In the genomic region with DNA sequence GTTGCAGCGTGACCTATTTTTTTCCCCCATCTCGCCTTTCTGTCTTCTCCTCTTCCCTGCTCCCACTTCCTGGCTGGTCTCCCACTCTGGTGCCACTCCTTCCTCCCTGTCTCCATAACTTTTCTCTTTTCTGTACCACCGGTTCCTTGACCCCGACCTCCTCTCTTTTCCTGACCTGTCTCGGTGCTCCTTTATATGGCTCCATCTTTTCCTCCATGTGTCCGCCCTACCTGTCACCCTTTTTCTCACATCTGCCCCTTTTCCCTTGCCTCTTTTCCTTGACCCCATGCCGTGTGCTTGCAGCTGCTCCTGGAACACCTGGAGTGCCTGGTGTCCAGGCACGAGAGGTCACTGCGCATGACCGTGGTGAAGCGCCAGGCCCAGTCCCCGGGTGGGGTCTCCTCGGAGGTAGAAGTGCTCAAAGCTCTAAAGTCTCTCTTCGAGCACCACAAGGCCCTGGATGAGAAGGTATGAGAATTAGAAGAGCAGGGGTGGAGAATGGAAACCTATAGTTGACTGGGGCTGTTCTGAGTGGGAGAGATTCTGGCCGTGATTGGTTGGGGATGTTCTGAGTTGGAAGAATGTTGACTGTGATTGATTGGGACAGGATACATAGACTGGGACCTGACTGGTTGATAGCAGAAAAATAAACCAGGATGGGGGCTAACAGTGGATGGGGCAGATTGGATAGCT, we compare ENCODE assay signal across 8 cellular contexts. TPM values are rescaled to one million over a fixed set of nuclear protein-coding genes. Genes with fewer than 3 reads are reported as not detected.
DNase-seq lines count a peak whose midpoint lies in the region; ATAC-seq lines count a peak whose summit lies in the region.

No MANE protein-coding gene starts in this region.

- peaks cover 14 to 19% of the 10 kb centered on the region in 2 donors for H3K4me1 Mint-ChIP-seq in effector memory CD8-positive, alpha-beta T cell (ENCODE audit: low read depth in 2 of 2)

- H3K27me3 ChIP-seq in GM23248 (replicated peaks; ENCODE audit: insufficient read depth) (no peaks in the 10 kb centered on the region; the same call in 1 of the 2 replicates), NT2/D1 (ENCODE audit: insufficient read depth, insufficient read length) (no peaks in the 10 kb centered on the region), rectal smooth muscle tissue (ENCODE audit: control insufficient read depth, insufficient read depth, low read length) (no peaks in the 10 kb centered on the region)

- no peak overlapping the region for H3K9ac ChIP-seq in GM23248
- peak overlapping the region; percentile 42 for H3K9ac ChIP-seq in NT2/D1 (ENCODE audit: insufficient read length, low read depth)
- H3K9ac ChIP-seq in rectal smooth muscle tissue (ENCODE audit: low read length) = no peak overlapping the region

- H3K9me3 ChIP-seq in GM23248 (ENCODE audit: low read depth) (no peaks in the 10 kb centered on the region), NT2/D1 (ENCODE audit: insufficient read depth, low read length) (no peaks in the 10 kb centered on the region)

- H2AFZ ChIP-seq in GM23248 = peak overlapping the region; percentile 69

- H3K4me3 Mint-ChIP-seq in effector memory CD8-positive, alpha-beta T cell = peak overlapping the region; percentile 77 to 82

- H3K4me2 ChIP-seq in GM23248 (ENCODE audit: unreplicated experiment) = peak overlapping the region; percentile 48

- ATAC-seq in effector memory CD8-positive, alpha-beta T cell (replicated peaks) = no peak
- no peak for ATAC-seq in HG03520 (IDR thresholded peaks at IDR 0.05; ENCODE audit: unreplicated experiment)
- no peak for ATAC-seq in GM18517 (IDR thresholded peaks at IDR 0.05; ENCODE audit: unreplicated experiment)

- H3K4me3 ChIP-seq in GM23248 = peak overlapping the region; percentile 64
- peak overlapping the region; percentile 49 for H3K4me3 ChIP-seq in NT2/D1 (ENCODE audit: insufficient read length, low read depth)
- peak overlapping the region; percentile 68 for H3K4me3 ChIP-seq in rectal smooth muscle tissue (ENCODE audit: low read length)

- peaks cover 9% of the 10 kb centered on the region for H3K36me3 Mint-ChIP-seq in effector memory CD8-positive, alpha-beta T cell (ENCODE audit: insufficient read depth)

- WGBS in GM23248 (ENCODE audit: low coverage in 1 of 2, low lambda C conversion rate in 2 of 2, missing lambda C conversion rate in 2 of 2), 2 experiments = 62 to 77% methylated on average over 14 to 15 of the region's 15 CpGs

- no peaks in the 10 kb centered on the region for H3K9me2 ChIP-seq in GM23248 (ENCODE audit: insufficient read depth)

- H3K79me2 ChIP-seq in GM23248 (ENCODE audit: insufficient read depth) = no peaks in the 10 kb centered on the region

- H3K9me3 Mint-ChIP-seq in effector memory CD8-positive, alpha-beta T cell = no peaks in the 10 kb centered on the region

- in situ Hi-C loops in GM23248 (cut with MboI) = no loop called here

- peak overlapping the region; percentile 78 to 80 for H3K27ac Mint-ChIP-seq in effector memory CD8-positive, alpha-beta T cell

- H3K27ac ChIP-seq in GM23248 (no peak overlapping the region), rectal smooth muscle tissue (ENCODE audit: low read depth, low read length) (no peak overlapping the region)

- DNase-seq in GM23248 (no peak), NT2/D1 (ENCODE audit: low read depth, low spot score) (no peak), cortex of kidney (lab: John Stamatoyannopoulos, UW) (no peak), NCI-H187 (lab: John Stamatoyannopoulos, UW) (no peak)
- DNase-seq in effector memory CD8-positive, alpha-beta T cell = no peak

- peaks cover 0 to 5% of the 10 kb centered on the region in 2 donors for H3K27me3 Mint-ChIP-seq in effector memory CD8-positive, alpha-beta T cell

- no peaks in the 10 kb centered on the region for H4K20me1 ChIP-seq in GM23248 (ENCODE audit: insufficient read depth)

- no peaks in the 10 kb centered on the region for H3K4me1 ChIP-seq in GM23248 (ENCODE audit: insufficient read depth)
- peaks cover 4% of the 10 kb centered on the region for H3K4me1 ChIP-seq in NT2/D1 (ENCODE audit: insufficient read depth, insufficient read length)
- H3K4me1 ChIP-seq in rectal smooth muscle tissue (ENCODE audit: control insufficient read depth, insufficient read depth, low read length) = peaks cover 8% of the 10 kb centered on the region

- H3K36me3 ChIP-seq in GM23248 (ENCODE audit: low read depth) (no peaks in the 10 kb centered on the region), NT2/D1 (ENCODE audit: insufficient read depth, insufficient read length, low read length) (no peaks in the 10 kb centered on the region), rectal smooth muscle tissue (ENCODE audit: control insufficient read depth, insufficient read depth, low read length) (no peaks in the 10 kb centered on the region)

- H3F3A ChIP-seq in GM23248 (ENCODE audit: insufficient read depth) = 0 out of 2 replicates have a peak, but pooled peaks cover 4% of the 10 kb centered on the region

RNA-seq across cellular contexts. Expression of a gene that starts 9.3 kb away (rescaled TPM):
- total RNA-seq in GM23248 (2014; rRNA removed; shearing (Covaris generic)) = 0.63 and 2.4 TPM in 2 replicates
- polyA plus RNA-seq in GM23248 (2016; fragmentation: Nextera tagmentation; extraction: Ambion mirVana) = 1.2 TPM in 2 replicates

RNA-seq across cellular contexts. Expression of a gene that starts 9.7 kb away (rescaled TPM):
- 0.86 TPM in 1 of 2 replicates, not detected in the other for total RNA-seq in GM23248 (2014; rRNA removed; shearing (Covaris generic))
- 1.0 and 1.4 TPM in 2 replicates for polyA plus RNA-seq in GM23248 (2016; fragmentation: Nextera tagmentation; extraction: Ambion mirVana)

RNA-seq across cellular contexts. Expression of a gene that starts 14.5 kb away (rescaled TPM):
- 10.7 and 12.5 TPM in 2 replicates for total RNA-seq in GM23248 (2014; rRNA removed; shearing (Covaris generic))
- 11.9 and 12.6 TPM in 2 replicates for polyA plus RNA-seq in GM23248 (2016; fragmentation: Nextera tagmentation; extraction: Ambion mirVana)

RNA-seq across cellular contexts. Expression of a gene that starts 26.5 kb away (rescaled TPM):
- total RNA-seq in GM23248 (2014; rRNA removed; shearing (Covaris generic)) = not detected in 2 replicates
- polyA plus RNA-seq in GM23248 (2016; fragmentation: Nextera tagmentation; extraction: Ambion mirVana) = 0.10 TPM in 1 of 2 replicates, not detected in the other

RNA-seq across cellular contexts. Expression of a gene that starts 28.9 kb away (rescaled TPM):
- 18.4 and 18.8 TPM in 2 replicates for total RNA-seq in GM23248 (2014; rRNA removed; shearing (Covaris generic))
- polyA plus RNA-seq in GM23248 (2016; fragmentation: Nextera tagmentation; extraction: Ambion mirVana) = 15.8 and 20.1 TPM in 2 replicates
